ENCODE assay signal across 16 cellular contexts in the genomic region with DNA sequence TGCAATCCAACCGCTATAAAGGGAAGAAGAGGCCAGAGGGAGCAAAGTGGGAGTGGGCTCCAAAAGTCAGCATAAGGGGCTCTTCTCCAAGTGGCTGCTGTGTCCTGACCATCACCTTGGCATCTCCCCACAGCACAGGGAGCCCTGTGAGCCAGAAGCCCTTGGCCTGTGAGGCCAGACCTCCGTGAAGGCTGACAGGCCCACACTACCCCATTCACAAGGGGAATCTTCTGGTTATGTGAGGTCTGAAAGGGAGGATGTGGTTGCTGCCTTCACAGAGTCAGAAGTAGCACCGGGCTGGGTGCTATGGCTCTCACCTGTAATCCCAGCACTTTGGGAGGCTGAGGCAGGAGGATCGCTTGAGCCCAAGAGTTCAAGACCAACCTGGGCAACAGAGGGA. TPM values are rescaled to one million over a fixed set of nuclear protein-coding genes. Genes with fewer than 3 reads are reported as not detected.
DNase-seq lines count a peak whose midpoint lies in the region; ATAC-seq, FAIRE-seq and TF ChIP-seq lines count a peak whose summit lies in the region.
"Had no signal": no experiment of that assay in that cellular context is flagged by ENCODE, and none has a peak within 500 bp of the region (broad histone marks: within the 10 kb centered on the region; RNA-seq: fewer than 3 reads in every experiment).

No MANE protein-coding gene starts in this region.

- H3K4me3 ChIP-seq in OCI-LY7 (ENCODE audit: low read depth, low read length, poor library complexity, severe bottlenecking) (no peak overlapping the region), GM12878 (no peak overlapping the region), spleen (peak overlapping the region in 1 of 8 donors; percentile 11)
- H3K4me3 ChIP-seq: GM23248, heart right ventricle had no signal

- FAIRE-seq in GM12878 (lab: Jason Lieb, UNC) = no peak

- no peaks in the 10 kb centered on the region for H3K27me3 ChIP-seq in GM12878 (replicated peaks in 1 of 2; ENCODE audit: control insufficient read depth in 2 of 2, insufficient read depth in 2 of 2, low read length in 1 of 2)
- no peaks in the 10 kb centered on the region for H3K27me3 ChIP-seq in spleen (replicated peaks in 1 of 7)
- H3K27me3 ChIP-seq: heart right ventricle had no signal

- no peak overlapping the region for H3K4me2 ChIP-seq in OCI-LY7 (ENCODE audit: low read length)
- H3K4me2 ChIP-seq in GM12878 (ENCODE audit: control insufficient read depth, insufficient read depth) = no peak overlapping the region

- no peak for ATAC-seq in GM12878
- no peak for ATAC-seq in GM18909 (IDR thresholded peaks at IDR 0.05; ENCODE audit: poor library complexity, unreplicated experiment)
- no peak for ATAC-seq in HG03469 (IDR thresholded peaks at IDR 0.05; ENCODE audit: unreplicated experiment)
- ATAC-seq: heart right ventricle, Panc1 had no signal

- H3K4me1 ChIP-seq in OCI-LY7 (ENCODE audit: insufficient read depth, low read length, poor library complexity, severe bottlenecking) (peaks cover 35% of the 10 kb centered on the region), GM12878 (ENCODE audit: control insufficient read depth, insufficient read depth, low read length) (peaks cover 18% of the 10 kb centered on the region), spleen (peaks cover 16 to 60% (median 47%) of the 10 kb centered on the region in 6 donors)

- POLR2A ChIA-PET in OCI-LY7 (lab: Charles Lee) (no interaction called here), GM12878 (lab: Charles Lee) (no interaction called here)

- TF ChIP-seq EP300 in GM12878 (IDR thresholded peaks at IDR 0.05; ENCODE audit: borderline replicate concordance in 1 of 2, control insufficient read depth in 1 of 2, low read depth in 2 of 2, low read length in 2 of 2) = no peak

- intact Hi-C loops in OCI-LY7 (cut with micrococcal nuclease; ENCODE audit: unreplicated experiment) = no loop called here
- intact Hi-C loops in GM12878 (cut with micrococcal nuclease; ENCODE audit: unreplicated experiment) = no loop called here
- intact Hi-C loops in spleen (cut with DNase I; ENCODE audit: low total_unique reads) = no loop called here

- CTCF ChIA-PET in OCI-LY7 (lab: Charles Lee; ENCODE audit: unreplicated experiment) = no interaction called here
- CTCF ChIA-PET in GM12878 (lab: Yijun Ruan, JAX) = interaction anchor here (1.2 to 6.2 kb wide), 2 partner anchors 10 to 55 kb away, joined by 3 to 59 read pairs; no protein-coding TSS in a partner anchor

- no peak for TF ChIP-seq CTCF in OCI-LY7 (conservative IDR thresholded peaks at IDR 0.05; ENCODE audit: low read length)
- TF ChIP-seq CTCF in GM12878 (IDR thresholded peaks at IDR 0.05 in 2 of 3, conservative IDR thresholded peaks at IDR 0.05 in 1 of 3; ENCODE audit: control insufficient read depth in 2 of 3, extremely low read depth in 1 of 3, insufficient read depth in 1 of 3, low read depth in 3 of 3, low read length in 3 of 3) = no peak
- no peak for TF ChIP-seq CTCF in spleen (IDR thresholded peaks at IDR 0.05 in 8 of 11, conservative IDR thresholded peaks at IDR 0.05 in 3 of 11)

- RAD21 ChIA-PET in GM12878 (lab: Charles Lee; ENCODE audit: unreplicated experiment) = interaction anchor here (1.3 kb wide), 1 partner anchor 56 kb away, joined by 7 read pairs; no protein-coding TSS in a partner anchor

- in situ Hi-C loops in GM12878 (cut with MboI) = no loop called here

- TF ChIP-seq POLR2A in GM12878 (IDR thresholded peaks at IDR 0.05; ENCODE audit: low read depth, low read length) = no peak
- TF ChIP-seq POLR2A in spleen (IDR thresholded peaks at IDR 0.05) = no peak

- no peaks in the 10 kb centered on the region for H3K9me3 ChIP-seq in OCI-LY7 (ENCODE audit: low read length)
- H3K9me3 ChIP-seq in GM12878 (replicated peaks; ENCODE audit: control insufficient read depth, insufficient read depth, low read length) = no peaks in the 10 kb centered on the region
- H3K9me3 ChIP-seq in spleen = no peaks in the 10 kb centered on the region
- H3K9me3 ChIP-seq: heart right ventricle had no signal

- H4K20me1 ChIP-seq in OCI-LY7 (ENCODE audit: insufficient read depth, low read length) (no peaks in the 10 kb centered on the region), GM12878 (ENCODE audit: control insufficient read depth, insufficient read depth) (no peaks in the 10 kb centered on the region)

- SMC1A ChIA-PET in GM12878 (lab: Charles Lee; ENCODE audit: uncharacterized antibody, unreplicated experiment) = interaction anchor here (1.5 to 6.1 kb wide), 3 partner anchors 25 to 56 kb away, joined by 4 to 43 read pairs (median 17); no protein-coding TSS in a partner anchor

- peak; percentile 19 for DNase-seq in activated CD4-positive, alpha-beta T cell treated with anti-CD3 and anti-CD28 coated beads for 48 hours
- no peak for DNase-seq in activated CD4-positive, alpha-beta T cell treated with anti-CD3 and anti-CD28 coated beads, Interleukin-2, amount 50 U/mL, for 4 hours
- DNase-seq in OCI-LY7 (ENCODE audit: low spot score) = no peak
- DNase-seq in GM12878 (ENCODE audit: low read depth, low spot score) = no peak
- DNase-seq in spleen = no peak
- no peak for DNase-seq in NCI-H2081 treated with DMSO at 0.1 percent for 48 hours (lab: John Stamatoyannopoulos, UW)
- DNase-seq: COR-L47, erythroblast, GM23248, heart right ventricle, NCI-H1105 had no signal

- no peak overlapping the region for H3K9ac ChIP-seq in GM12878 (ENCODE audit: control insufficient read depth, insufficient read depth, low read length)
- H3K9ac ChIP-seq: GM23248 had no signal

- H3K79me2 ChIP-seq in OCI-LY7 (ENCODE audit: insufficient read depth, low read depth, low read length) (no peaks in the 10 kb centered on the region), GM12878 (ENCODE audit: control insufficient read depth, insufficient read depth, low read length) (peaks cover 3% of the 10 kb centered on the region; the same call in 1 of the 2 replicates)

- 24% methylated on average over 4 of the region's 4 CpGs for WGBS in GM12878 (ENCODE audit: insufficient coverage, insufficient replicate concordance, low lambda C conversion rate, missing lambda C conversion rate)
- 44 to 63% (median 51%) methylated on average over 4 of the region's 4 CpGs for WGBS in spleen, 5 donors

- TF ChIP-seq RAD21 in GM12878 (IDR thresholded peaks at IDR 0.05; ENCODE audit: insufficient read depth, low read depth, low read length) = no peak

- H3K36me3 ChIP-seq in OCI-LY7 (ENCODE audit: insufficient read depth, low read length) (peaks cover 31% of the 10 kb centered on the region), GM12878 (ENCODE audit: control insufficient read depth in 2 of 2, insufficient read depth in 2 of 2, low read length in 1 of 2) (peaks cover 18 to 30% of the 10 kb centered on the region in 2 experiments; a peak in 3 of 4 replicates), spleen (peaks cover 6 to 81% (median 45%) of the 10 kb centered on the region in 6 donors)

- H3K9me2 ChIP-seq in OCI-LY7 (ENCODE audit: insufficient read depth, low read length) = no peaks in the 10 kb centered on the region

- H2AFZ ChIP-seq in OCI-LY7 (ENCODE audit: low read length) (no peak overlapping the region), GM12878 (ENCODE audit: control insufficient read depth, low read depth, low read length) (no peak overlapping the region)
- H2AFZ ChIP-seq: GM23248 had no signal

- H3K27ac ChIP-seq in OCI-LY7 (ENCODE audit: low read depth, low read length, poor library complexity, severe bottlenecking) = peak overlapping the region; percentile 27
- H3K27ac ChIP-seq in GM12878 (ENCODE audit: control insufficient read depth, insufficient read depth) = no peak overlapping the region
- peak overlapping the region; percentile 10 to 92 (median 86) for H3K27ac ChIP-seq in spleen
- H3K27ac ChIP-seq: GM23248 had no signal

- BruUV-seq in OCI-LY7 (replicated peaks; lab: Mats Ljungman, UMichigan) (no TSS peak), GM12878 (replicated peaks; lab: Mats Ljungman, UMichigan) (no TSS peak)

RNA-seq across cellular contexts. Expression of a gene that starts 2.6 kb away (rescaled TPM):
- total RNA-seq in OCI-LY7 (2014; rRNA removed; shearing (Covaris generic)) = 22.2 and 31.7 TPM in 2 replicates
- total RNA-seq in OCI-LY7 (2022) (30.2 and 46.4 TPM in 2 replicates), GM12878 (2014; rRNA removed) (28.2 and 29.4 TPM in 2 replicates), GM12878 (2014; rRNA removed; fragmentation: Illumina TruSeq; extraction: Trizol) (12.3 and 14.1 TPM in 2 replicates), GM12878 (2021) (27.8 and 31.9 TPM in 2 replicates), spleen (10 to 100 TPM; 51.7 to 74.6 (median 57.7) TPM)
- total RNA-seq in GM12878 (2013; cell fraction: nucleolus; rRNA removed) = 50.6 and 54.0 TPM in 2 replicates
- polyA plus RNA-seq in GM12878 (2011; ENCODE audit: low read depth) = 10.4 TPM
- polyA plus RNA-seq in GM12878 (2011; rRNA removed) (29.7 and 38.8 TPM in 2 replicates), GM12878 (2014; fragmentation: Illumina TruSeq; extraction: Trizol) (19.9 and 25.4 TPM in 2 replicates), GM12878 (2014; fragmentation: Nextera tagmentation; extraction: Ambion mirVana) (1 to 10 TPM in 1 of 2 experiments, under 1 TPM in 1; 0.64 to 1.4 TPM), GM12878 (2014; rRNA removed) (35.3 and 38.9 TPM in 2 replicates), GM12878 (2016; fragmentation: Nextera tagmentation; extraction: Ambion mirVana) (10 to 100 TPM; 26.2 to 28.1 TPM), spleen (10 to 100 TPM; 33.2 to 71.5 (median 64.7) TPM)
- 35.0 and 41.0 TPM in 2 replicates for polyA plus RNA-seq in GM12878 (2011; cell fraction: cytosol; rRNA removed)
- polyA plus RNA-seq in GM12878 (2011; cell fraction: nucleus; rRNA removed) = 214 and 258 TPM in 2 replicates
- polyA plus RNA-seq in GM12878 (2012) = 15.2 and 22.4 TPM in 2 replicates
- polyA minus RNA-seq in GM12878 (2011; rRNA and poly(A)+ RNA removed) = 19.2 and 19.5 TPM in 2 replicates
- polyA minus RNA-seq in GM12878 (2011; cell fraction: cytosol; rRNA and poly(A)+ RNA removed) = 6.1 and 9.3 TPM in 2 replicates
- 21.8 and 23.7 TPM in 2 replicates for polyA minus RNA-seq in GM12878 (2011; cell fraction: nucleus; rRNA and poly(A)+ RNA removed)

RNA-seq across cellular contexts. Expression of a gene that starts 19.2 kb away (rescaled TPM):
- 0.35 and 0.57 TPM in 2 replicates for total RNA-seq in OCI-LY7 (2014; rRNA removed; shearing (Covaris generic))
- total RNA-seq in OCI-LY7 (2022) = 1.5 and 2.1 TPM in 2 replicates
- not detected in 2 replicates for total RNA-seq in GM12878 (2013; cell fraction: nucleolus; rRNA removed)
- 0.11 TPM in 1 of 2 replicates, not detected in the other for total RNA-seq in GM12878 (2014; rRNA removed)
- not detected in 2 replicates for total RNA-seq in GM12878 (2014; rRNA removed; fragmentation: Illumina TruSeq; extraction: Trizol)
- total RNA-seq in GM12878 (2021) = not detected in 2 replicates
- polyA plus RNA-seq in GM12878 (2011; ENCODE audit: low read depth) = not detected
- polyA plus RNA-seq in GM12878 (2011; rRNA removed) = not detected in 2 replicates
- polyA plus RNA-seq in GM12878 (2011; cell fraction: cytosol; rRNA removed) = not detected in 2 replicates
- 0.16 and 0.24 TPM in 2 replicates for polyA plus RNA-seq in GM12878 (2011; cell fraction: nucleus; rRNA removed)
- not detected in 2 replicates for polyA plus RNA-seq in GM12878 (2012)
- not detected in 2 replicates for polyA plus RNA-seq in GM12878 (2014; fragmentation: Illumina TruSeq; extraction: Trizol)
- under 1 TPM in 1 of 2 experiments, not detected in 1; 0.02 TPM for polyA plus RNA-seq in GM12878 (2014; fragmentation: Nextera tagmentation; extraction: Ambion mirVana)
- polyA plus RNA-seq in GM12878 (2014; rRNA removed) = 0.04 TPM in 1 of 2 replicates, not detected in the other
- not detected for polyA plus RNA-seq in GM12878 (2016; fragmentation: Nextera tagmentation; extraction: Ambion mirVana)
- polyA minus RNA-seq in GM12878 (2011; rRNA and poly(A)+ RNA removed) = not detected in 2 replicates
- polyA minus RNA-seq in GM12878 (2011; cell fraction: cytosol; rRNA and poly(A)+ RNA removed) = not detected in 2 replicates
- not detected in 2 replicates for polyA minus RNA-seq in GM12878 (2011; cell fraction: nucleus; rRNA and poly(A)+ RNA removed)
- 10 to 100 TPM; 17.7 to 73.7 (median 37.0) TPM for total RNA-seq in spleen
- polyA plus RNA-seq in spleen = 100 to 1,000 TPM in 2 of 3 donors, 10 to 100 TPM in 1; 28.9 to 207 (median 127) TPM
- total RNA-seq: A172, GM23248 had no signal
- polyA plus RNA-seq: GM23248 had no signal

RNA-seq across cellular contexts. Expression of a gene that starts 27.6 kb away (rescaled TPM):
- total RNA-seq in OCI-LY7 (2014; rRNA removed; shearing (Covaris generic)) = 21.3 and 24.6 TPM in 2 replicates
- total RNA-seq in OCI-LY7 (2022) (50.7 and 55.2 TPM in 2 replicates), GM12878 (2014; rRNA removed) (51.2 and 54.8 TPM in 2 replicates), GM12878 (2014; rRNA removed; fragmentation: Illumina TruSeq; extraction: Trizol) (33.4 and 34.2 TPM in 2 replicates), GM12878 (2021) (98.5 and 101 TPM in 2 replicates), spleen (100 to 1,000 TPM in 5 of 7 donors, 10 to 100 TPM in 2; 84.3 to 129 (median 113) TPM)
- 61.5 and 62.7 TPM in 2 replicates for total RNA-seq in GM12878 (2013; cell fraction: nucleolus; rRNA removed)
- 45.6 TPM for polyA plus RNA-seq in GM12878 (2011; ENCODE audit: low read depth)
- polyA plus RNA-seq in GM12878 (2011; rRNA removed) (30.8 and 117 TPM in 2 replicates), GM12878 (2014; fragmentation: Illumina TruSeq; extraction: Trizol) (112 and 114 TPM in 2 replicates), GM12878 (2014; fragmentation: Nextera tagmentation; extraction: Ambion mirVana) (10 to 100 TPM; 10.9 to 22.5 TPM), GM12878 (2014; rRNA removed) (98.4 and 118 TPM in 2 replicates), GM12878 (2016; fragmentation: Nextera tagmentation; extraction: Ambion mirVana) (100 to 1,000 TPM; 156 to 158 TPM), spleen (10 to 100 TPM; 34.7 to 48.1 (median 38.5) TPM)
- 93.5 and 127 TPM in 2 replicates for polyA plus RNA-seq in GM12878 (2011; cell fraction: cytosol; rRNA removed)
- polyA plus RNA-seq in GM12878 (2011; cell fraction: nucleus; rRNA removed) = 94.2 and 105 TPM in 2 replicates
- polyA plus RNA-seq in GM12878 (2012) = 80.2 and 83.4 TPM in 2 replicates
- polyA minus RNA-seq in GM12878 (2011; rRNA and poly(A)+ RNA removed) = 106 and 111 TPM in 2 replicates
- 42.9 and 46.9 TPM in 2 replicates for polyA minus RNA-seq in GM12878 (2011; cell fraction: cytosol; rRNA and poly(A)+ RNA removed)
- 23.8 and 33.4 TPM in 2 replicates for polyA minus RNA-seq in GM12878 (2011; cell fraction: nucleus; rRNA and poly(A)+ RNA removed)

RNA-seq across cellular contexts. Expression of a gene that starts 32.9 kb away (rescaled TPM):
- total RNA-seq in OCI-LY7 (2014; rRNA removed; shearing (Covaris generic)) = 0.09 TPM in 1 of 2 replicates, not detected in the other
- total RNA-seq in OCI-LY7 (2022) (0.37 and 0.38 TPM in 2 replicates), GM12878 (2014; rRNA removed) (not detected in 2 replicates), GM12878 (2014; rRNA removed; fragmentation: Illumina TruSeq; extraction: Trizol) (not detected in 2 replicates), GM12878 (2021) (not detected in 2 replicates), spleen (100 to 1,000 TPM in 4 of 7 donors, 10 to 100 TPM in 3; 55.3 to 164 (median 106) TPM)
- total RNA-seq in GM12878 (2013; cell fraction: nucleolus; rRNA removed) = 0.47 and 0.61 TPM in 2 replicates
- not detected for polyA plus RNA-seq in GM12878 (2011; ENCODE audit: low read depth)
- polyA plus RNA-seq in GM12878 (2011; rRNA removed) (not detected in 2 replicates), GM12878 (2014; fragmentation: Illumina TruSeq; extraction: Trizol) (not detected in 2 replicates), GM12878 (2014; fragmentation: Nextera tagmentation; extraction: Ambion mirVana) (not detected), GM12878 (2014; rRNA removed) (not detected in 2 replicates), GM12878 (2016; fragmentation: Nextera tagmentation; extraction: Ambion mirVana) (not detected), spleen (10 to 100 TPM in 2 of 3 donors, 1 to 10 TPM in 1; 2.4 to 36.8 (median 25.6) TPM)
- polyA plus RNA-seq in GM12878 (2011; cell fraction: cytosol; rRNA removed) = not detected in 2 replicates
- polyA plus RNA-seq in GM12878 (2011; cell fraction: nucleus; rRNA removed) = 0.16 and 0.76 TPM in 2 replicates
- polyA plus RNA-seq in GM12878 (2012) = 0.20 and 0.32 TPM in 2 replicates
- polyA minus RNA-seq in GM12878 (2011; rRNA and poly(A)+ RNA removed) = 0.29 TPM in 1 of 2 replicates, not detected in the other
- not detected in 2 replicates for polyA minus RNA-seq in GM12878 (2011; cell fraction: cytosol; rRNA and poly(A)+ RNA removed)
- polyA minus RNA-seq in GM12878 (2011; cell fraction: nucleus; rRNA and poly(A)+ RNA removed) = not detected in 2 replicates
- total RNA-seq: A172, GM23248, NCI-H460 had no signal
- polyA plus RNA-seq: GM23248 had no signal

RNA-seq across cellular contexts. Expression of a gene that starts 44.3 kb away (rescaled TPM):
- 43.3 and 58.9 TPM in 2 replicates for total RNA-seq in OCI-LY7 (2014; rRNA removed; shearing (Covaris generic))
- total RNA-seq in OCI-LY7 (2022) (51.3 and 67.2 TPM in 2 replicates), GM12878 (2014; rRNA removed) (48.9 and 52.6 TPM in 2 replicates), GM12878 (2014; rRNA removed; fragmentation: Illumina TruSeq; extraction: Trizol) (35.2 and 36.2 TPM in 2 replicates), GM12878 (2021) (41.6 and 44.6 TPM in 2 replicates), spleen (10 to 100 TPM; 25.6 to 49.9 (median 41.0) TPM)
- 139 and 141 TPM in 2 replicates for total RNA-seq in GM12878 (2013; cell fraction: nucleolus; rRNA removed)
- 63.8 TPM for polyA plus RNA-seq in GM12878 (2011; ENCODE audit: low read depth)
- polyA plus RNA-seq in GM12878 (2011; rRNA removed) (33.5 and 68.6 TPM in 2 replicates), GM12878 (2014; fragmentation: Illumina TruSeq; extraction: Trizol) (51.8 and 93.9 TPM in 2 replicates), GM12878 (2014; fragmentation: Nextera tagmentation; extraction: Ambion mirVana) (10 to 100 TPM; 38.3 to 43.6 TPM), GM12878 (2014; rRNA removed) (48.6 and 49.8 TPM in 2 replicates), GM12878 (2016; fragmentation: Nextera tagmentation; extraction: Ambion mirVana) (10 to 100 TPM; 35.6 to 43.1 TPM), spleen (10 to 100 TPM; 16.4 to 29.6 (median 20.5) TPM)
- 86.2 and 120 TPM in 2 replicates for polyA plus RNA-seq in GM12878 (2011; cell fraction: cytosol; rRNA removed)
- polyA plus RNA-seq in GM12878 (2011; cell fraction: nucleus; rRNA removed) = 128 and 213 TPM in 2 replicates
- polyA plus RNA-seq in GM12878 (2012) = 91.5 and 97.0 TPM in 2 replicates
- polyA minus RNA-seq in GM12878 (2011; rRNA and poly(A)+ RNA removed) = 77.2 and 93.3 TPM in 2 replicates
- 13.1 and 20.6 TPM in 2 replicates for polyA minus RNA-seq in GM12878 (2011; cell fraction: cytosol; rRNA and poly(A)+ RNA removed)
- 61.1 and 79.2 TPM in 2 replicates for polyA minus RNA-seq in GM12878 (2011; cell fraction: nucleus; rRNA and poly(A)+ RNA removed)

Comparison
In these comparisons a context has a peak if more than half of its experiments do, and no peak if none do; other contexts are left out.
1. RNA of a gene that starts 19.2 kb away (total RNA-seq): 17.7 to 73.7 TPM in spleen; 0.35 to 2.1 TPM in OCI-LY7 and 0.11 TPM in GM12878; every median in the first group is over 4 times any median in the second.